Comparison of ENCODE assay signal across 1 cellular context in genomic region chr3:13260259-13261103, GRCh38.
TF ChIP-seq lines count a peak whose summit lies in the region.

No MANE protein-coding gene starts in this region.

TF ChIP-seq in WTC11, 78 proteins besides CTCF, POLR2A, EP300 and RAD21 (continued from another document):
- TF ChIP-seq STAT6 (CRISPR knock-in tag; conservative IDR thresholded peaks at IDR 0.05; ENCODE audit: low read depth) (no peak), TCF7 (CRISPR knock-in tag; IDR thresholded peaks at IDR 0.05; ENCODE audit: low read depth) (no peak), CREB1 (CRISPR knock-in tag; IDR thresholded peaks at IDR 0.05) (no peak), USF1 (CRISPR knock-in tag; IDR thresholded peaks at IDR 0.05) (no peak), ESRRA (CRISPR knock-in tag; IDR thresholded peaks at IDR 0.05; ENCODE audit: borderline replicate concordance) (no peak), MYBL2 (CRISPR knock-in tag; IDR thresholded peaks at IDR 0.05) (no peak), ZNF281 (CRISPR knock-in tag; IDR thresholded peaks at IDR 0.05) (no peak), HMGA2 (CRISPR knock-in tag; IDR thresholded peaks at IDR 0.05) (no peak), OVOL2 (CRISPR knock-in tag; IDR thresholded peaks at IDR 0.05; ENCODE audit: borderline replicate concordance) (no peak), NFYB (CRISPR knock-in tag; conservative IDR thresholded peaks at IDR 0.05; ENCODE audit: low read depth) (no peak), IRF2 (CRISPR knock-in tag; IDR thresholded peaks at IDR 0.05; ENCODE audit: borderline replicate concordance, low read depth) (no peak), FOXK1 (CRISPR knock-in tag; IDR thresholded peaks at IDR 0.05) (no peak), PRDM15 (CRISPR knock-in tag; IDR thresholded peaks at IDR 0.05) (no peak)
